Comparison of ENCODE assay signal across 10 cellular contexts in genomic region chr13:33110713-33111413, GRCh38.
DNase-seq lines count a peak whose midpoint lies in the region; ATAC-seq and TF ChIP-seq lines count a peak whose summit lies in the region.
"Had no signal": no experiment of that assay in that cellular context is flagged by ENCODE, and none has a peak within 500 bp of the region (broad histone marks: within the 10 kb centered on the region; RNA-seq: fewer than 3 reads in every experiment).

No MANE protein-coding gene starts in this region.

- TF ChIP-seq POLR2A in lower leg skin (IDR thresholded peaks at IDR 0.05): no peak

- intact Hi-C loops in A673 (cut with micrococcal nuclease; ENCODE audit: unreplicated experiment): no loop called here
- intact Hi-C loops in OCI-LY7 (cut with micrococcal nuclease; ENCODE audit: unreplicated experiment): loop anchor here (2.0 to 10.0 kb wide), 2 partner anchors 432 to 614 kb away; no protein-coding TSS in a partner anchor
- intact Hi-C loops in lower leg skin (cut with DNase I; ENCODE audit: low total_unique reads): no loop called here

- DNase-seq in A673 (ENCODE audit: low spot score) (no peak), OCI-LY7 (ENCODE audit: low spot score) (peak; percentile 32), lower leg skin (ENCODE audit: low spot score in 2 of 2) (peak; percentile 51 to 88), COR-L47 (lab: John Stamatoyannopoulos, UW) (no peak)
- DNase-seq in stimulated activated CD8-positive, alpha-beta memory T cell treated with anti-CD3 and anti-CD28 coated beads, Interleukin-4, amount 100 ng/mL, for 48 hours: no peak
- DNase-seq: 8988T had no signal

- H3K27me3 ChIP-seq in A673 (replicated peaks; ENCODE audit: insufficient read depth, low read depth, low read length, poor library complexity): no peaks in the 10 kb centered on the region
- H3K27me3 ChIP-seq: cardiac muscle cell had no signal

- peaks cover 93% of the 10 kb centered on the region for H3K36me3 ChIP-seq in A673 (ENCODE audit: insufficient read depth, low read length, poor library complexity, severe bottlenecking)
- H3K36me3 ChIP-seq in OCI-LY7 (ENCODE audit: insufficient read depth, low read length): no peaks in the 10 kb centered on the region

- BruUV-seq in A673 (replicated peaks; lab: Mats Ljungman, UMichigan): no TSS peak
- no TSS peak for BruUV-seq in OCI-LY7 (replicated peaks; lab: Mats Ljungman, UMichigan)

- no peaks in the 10 kb centered on the region for H4K20me1 ChIP-seq in OCI-LY7 (ENCODE audit: insufficient read depth, low read length)

- CTCF ChIA-PET in A673 (lab: Charles Lee) (no interaction called here), OCI-LY7 (lab: Charles Lee; ENCODE audit: unreplicated experiment) (interaction anchor here (0.9 kb wide), 1 partner anchor 36 kb away, joined by 3 read pairs; no protein-coding TSS in a partner anchor)

- H3K4me1 ChIP-seq in A673 (ENCODE audit: insufficient read depth, low read length, poor library complexity, severe bottlenecking) (peaks cover 36% of the 10 kb centered on the region), OCI-LY7 (ENCODE audit: insufficient read depth, low read length, poor library complexity, severe bottlenecking) (peaks cover 15% of the 10 kb centered on the region)

- no peaks in the 10 kb centered on the region for H3K79me2 ChIP-seq in OCI-LY7 (ENCODE audit: insufficient read depth, low read depth, low read length)

- H2AFZ ChIP-seq in OCI-LY7 (ENCODE audit: low read length): peak overlapping the region; percentile 94

- H3K4me3 ChIP-seq in A673 (ENCODE audit: low read depth, low read length, poor library complexity, severe bottlenecking) (no peak overlapping the region), OCI-LY7 (ENCODE audit: low read depth, low read length, poor library complexity, severe bottlenecking) (no peak overlapping the region), lower leg skin (ENCODE audit: low read depth, poor library complexity, severe bottlenecking) (no peak overlapping the region)
- H3K4me3 ChIP-seq: cardiac muscle cell had no signal

- H3K9me3 ChIP-seq in A673 (ENCODE audit: low read depth, low read length, poor library complexity, severe bottlenecking) (no peaks in the 10 kb centered on the region), OCI-LY7 (ENCODE audit: low read length) (no peaks in the 10 kb centered on the region)

- ATAC-seq in GM19468 (IDR thresholded peaks at IDR 0.05; ENCODE audit: extremely low read depth, unreplicated experiment) (peak; percentile 40), HG02840 (IDR thresholded peaks at IDR 0.05; ENCODE audit: low FRiP score, unreplicated experiment) (no peak), GM21367 (IDR thresholded peaks at IDR 0.05; ENCODE audit: unreplicated experiment) (no peak)

- POLR2A ChIA-PET in A673 (lab: Charles Lee; ENCODE audit: low non-redundant PET) (no interaction called here), OCI-LY7 (lab: Charles Lee) (interaction anchor here (0.7 to 1.9 kb wide), 5 partner anchors 11 to 16 kb away, joined by 4 to 10 read pairs (median 4); no protein-coding TSS in a partner anchor)

- WGBS in lower leg skin, 2 donors: 34 to 49% methylated on average over 14 of the region's 14 CpGs

- no peaks in the 10 kb centered on the region for H3K9me2 ChIP-seq in OCI-LY7 (ENCODE audit: insufficient read depth, low read length)

- H3K27ac ChIP-seq in A673 (ENCODE audit: low read depth, low read length, poor library complexity, severe bottlenecking) (peak overlapping the region; percentile 14), OCI-LY7 (ENCODE audit: low read depth, low read length, poor library complexity, severe bottlenecking) (no peak overlapping the region)
- H3K27ac ChIP-seq: cardiac muscle cell had no signal

- peak overlapping the region; percentile 61 for H3K4me2 ChIP-seq in OCI-LY7 (ENCODE audit: low read length)

- TF ChIP-seq CTCF in A673 (conservative IDR thresholded peaks at IDR 0.05; ENCODE audit: low read depth, low read length) (no peak), OCI-LY7 (conservative IDR thresholded peaks at IDR 0.05; ENCODE audit: low read length) (no peak), lower leg skin (IDR thresholded peaks at IDR 0.05) (no peak)

Comparison
In these comparisons a context has a peak if more than half of its experiments do, and no peak if none do; other contexts are left out.
1. DNase-seq: peak in OCI-LY7 (single experiment) and lower leg skin (2 of 2); none in A673 (single experiment), COR-L47 (single experiment) and stimulated activated CD8-positive, alpha-beta memory T cell treated with anti-CD3 and anti-CD28 coated beads, Interleukin-4, amount 100 ng/mL, for 48 hours (single experiment).